In genomic region chr12:1882405-1882804, GRCh38 we compare ENCODE assay signal across 17 cellular contexts. TPM values are rescaled to one million over a fixed set of nuclear protein-coding genes. Genes with fewer than 3 reads are reported as not detected.
DNase-seq lines count a peak whose midpoint lies in the region; ATAC-seq and TF ChIP-seq lines count a peak whose summit lies in the region.
"Had no signal": no experiment of that assay in that cellular context is flagged by ENCODE, and none has a peak within 500 bp of the region (broad histone marks: within the 10 kb centered on the region; RNA-seq: fewer than 3 reads in every experiment).

No MANE protein-coding gene starts in this region.

- H3K36me3 Mint-ChIP-seq in activated CD8-positive, alpha-beta T cell treated with anti-CD3 and anti-CD28 coated beads, Interleukin-2, amount 10 ng/mL, durations not matched to agents 7 days and 5 days (ENCODE audit: low read depth): no peaks in the 10 kb centered on the region
- H3K36me3 Mint-ChIP-seq in activated CD8-positive, alpha-beta T cell treated with anti-CD3 and anti-CD28 coated beads for 36 hours (ENCODE audit: low read depth): no peaks in the 10 kb centered on the region
- no peaks in the 10 kb centered on the region for H3K36me3 Mint-ChIP-seq in osteocyte (ENCODE audit: unreplicated experiment)
- H3K36me3 Mint-ChIP-seq: CD8-positive, alpha-beta memory T cell had no signal

- no peaks in the 10 kb centered on the region for H3K4me1 Mint-ChIP-seq in activated CD8-positive, alpha-beta T cell treated with anti-CD3 and anti-CD28 coated beads, Interleukin-2, amount 10 ng/mL, durations not matched to agents 7 days and 5 days (ENCODE audit: low read depth)
- H3K4me1 Mint-ChIP-seq in activated CD8-positive, alpha-beta T cell treated with anti-CD3 and anti-CD28 coated beads for 36 hours (ENCODE audit: low read depth): no peaks in the 10 kb centered on the region
- no peaks in the 10 kb centered on the region for H3K4me1 Mint-ChIP-seq in osteocyte (ENCODE audit: unreplicated experiment)
- H3K4me1 Mint-ChIP-seq: B cell; CD8-positive, alpha-beta memory T cell had no signal

- no peaks in the 10 kb centered on the region for H3K27me3 ChIP-seq in H7 (ENCODE audit: control insufficient read depth, insufficient read depth, low read length)
- H3K27me3 ChIP-seq: BLaER1 treated with 17β-estradiol and CSF1 and Interleukin-3, amounts not matched to agents 10 nM and 100 nM had no signal

- no peaks in the 10 kb centered on the region for H3K36me3 ChIP-seq in H7 (replicated peaks; ENCODE audit: control insufficient read depth, insufficient read depth, low read length)

- no peaks in the 10 kb centered on the region for H3K9me3 Mint-ChIP-seq in activated CD8-positive, alpha-beta T cell treated with anti-CD3 and anti-CD28 coated beads, Interleukin-2, amount 10 ng/mL, durations not matched to agents 7 days and 5 days (ENCODE audit: insufficient read depth)
- H3K9me3 Mint-ChIP-seq in activated CD8-positive, alpha-beta T cell treated with anti-CD3 and anti-CD28 coated beads for 36 hours: no peaks in the 10 kb centered on the region
- no peaks in the 10 kb centered on the region for H3K9me3 Mint-ChIP-seq in osteocyte (ENCODE audit: unreplicated experiment)
- H3K9me3 Mint-ChIP-seq: CD8-positive, alpha-beta memory T cell; GM23338; H9 had no signal

- CTCF ChIA-PET in activated CD8-positive, alpha-beta T cell treated with anti-CD3 and anti-CD28 coated beads, Interleukin-2, amount 10 ng/mL, durations not matched to agents 7 days and 5 days (lab: Charles Lee): no interaction called here
- CTCF ChIA-PET in activated CD8-positive, alpha-beta T cell treated with anti-CD3 and anti-CD28 coated beads for 36 hours (lab: Charles Lee): no interaction called here

- no peak overlapping the region for H3K4me3 Mint-ChIP-seq in activated CD8-positive, alpha-beta T cell treated with anti-CD3 and anti-CD28 coated beads, Interleukin-2, amount 10 ng/mL, durations not matched to agents 7 days and 5 days
- no peak overlapping the region for H3K4me3 Mint-ChIP-seq in activated CD8-positive, alpha-beta T cell treated with anti-CD3 and anti-CD28 coated beads for 36 hours
- H3K4me3 Mint-ChIP-seq in osteocyte (ENCODE audit: unreplicated experiment): no peak overlapping the region
- H3K4me3 Mint-ChIP-seq: B cell; CD8-positive, alpha-beta memory T cell; GM23338; H9 had no signal

- H3K27ac Mint-ChIP-seq in activated CD8-positive, alpha-beta T cell treated with anti-CD3 and anti-CD28 coated beads, Interleukin-2, amount 10 ng/mL, durations not matched to agents 7 days and 5 days: no peak overlapping the region
- H3K27ac Mint-ChIP-seq in activated CD8-positive, alpha-beta T cell treated with anti-CD3 and anti-CD28 coated beads for 36 hours: no peak overlapping the region
- no peak overlapping the region for H3K27ac Mint-ChIP-seq in osteocyte (ENCODE audit: unreplicated experiment)
- H3K27ac Mint-ChIP-seq: B cell, GM23338, H9 had no signal

- H3K27me3 Mint-ChIP-seq in activated CD8-positive, alpha-beta T cell treated with anti-CD3 and anti-CD28 coated beads, Interleukin-2, amount 10 ng/mL, durations not matched to agents 7 days and 5 days (ENCODE audit: low read depth): no peaks in the 10 kb centered on the region
- H3K27me3 Mint-ChIP-seq in activated CD8-positive, alpha-beta T cell treated with anti-CD3 and anti-CD28 coated beads for 36 hours: no peaks in the 10 kb centered on the region
- peaks cover 43% of the 10 kb centered on the region for H3K27me3 Mint-ChIP-seq in osteocyte (ENCODE audit: unreplicated experiment)

- H3K4me3 ChIP-seq in H7 (ENCODE audit: insufficient read depth, low read depth, low read length) (no peak overlapping the region), coronary artery (no peak overlapping the region)
- H3K4me3 ChIP-seq: BLaER1 treated with 17β-estradiol and CSF1 and Interleukin-3, amounts not matched to agents 10 nM and 100 nM; GM23338 had no signal

- POLR2A ChIA-PET in activated CD8-positive, alpha-beta T cell treated with anti-CD3 and anti-CD28 coated beads, Interleukin-2, amount 10 ng/mL, durations not matched to agents 7 days and 5 days (lab: Charles Lee): no interaction called here
- POLR2A ChIA-PET in activated CD8-positive, alpha-beta T cell treated with anti-CD3 and anti-CD28 coated beads for 36 hours (lab: Charles Lee): interaction anchor here (0.7 kb wide), 1 partner anchor 261 kb away, joined by 4 read pairs; no protein-coding TSS in a partner anchor

- DNase-seq in activated CD8-positive, alpha-beta T cell treated with anti-CD3 and anti-CD28 coated beads, Interleukin-2, amount 10 ng/mL, durations not matched to agents 7 days and 5 days: peak; percentile 13
- no peak for DNase-seq in activated CD8-positive, alpha-beta T cell treated with anti-CD3 and anti-CD28 coated beads for 36 hours
- DNase-seq in H7: peak; percentile 7
- peak; percentile 45 for DNase-seq in coronary artery (ENCODE audit: low spot score)
- DNase-seq in osteocyte (ENCODE audit: extremely low spot score, unreplicated experiment): peak; percentile 48
- DNase-seq in SHP77 treated with DMSO at 0.1 percent for 48 hours (lab: John Stamatoyannopoulos, UW): no peak
- DNase-seq: CD8-positive, alpha-beta memory T cell; COR-L47; DMS 273 treated with DMSO at 0.1 percent for 48 hours; DMS53; DND-41; H9 had no signal

- no peak for ATAC-seq in activated CD8-positive, alpha-beta T cell treated with anti-CD3 and anti-CD28 coated beads, Interleukin-2, amount 10 ng/mL, durations not matched to agents 7 days and 5 days
- no peak for ATAC-seq in activated CD8-positive, alpha-beta T cell treated with anti-CD3 and anti-CD28 coated beads for 36 hours
- ATAC-seq in HG02870 (IDR thresholded peaks at IDR 0.05; ENCODE audit: unreplicated experiment): no peak
- ATAC-seq: GM23338 had no signal

- H3K27ac ChIP-seq in coronary artery: no peak overlapping the region
- H3K27ac ChIP-seq: BLaER1 treated with 17β-estradiol and CSF1 and Interleukin-3, amounts not matched to agents 10 nM and 100 nM had no signal

- intact Hi-C loops in activated CD8-positive, alpha-beta T cell treated with anti-CD3 and anti-CD28 coated beads for 36 hours (cut with micrococcal nuclease): no loop called here

- no peak for TF ChIP-seq CTCF in activated CD8-positive, alpha-beta T cell treated with anti-CD3 and anti-CD28 coated beads for 36 hours (IDR thresholded peaks at IDR 0.05)
- TF ChIP-seq CTCF in coronary artery (IDR thresholded peaks at IDR 0.05) (no peak), osteocyte (IDR thresholded peaks at IDR 0.05) (no peak)

RNA-seq across cellular contexts. Expression of gene CACNA2D4, which starts 36.0 kb away (rescaled TPM):
- total RNA-seq in activated CD8-positive, alpha-beta T cell treated with anti-CD3 and anti-CD28 coated beads, Interleukin-2, amount 10 ng/mL, durations not matched to agents 7 days and 5 days: 1 to 10 TPM; 6.8 to 7.0 TPM
- total RNA-seq in activated CD8-positive, alpha-beta T cell treated with anti-CD3 and anti-CD28 coated beads for 36 hours: 1 to 10 TPM; 4.2 to 4.3 TPM
- 0.03 and 0.22 TPM in 2 replicates for total RNA-seq in H7 (2014; rRNA removed; shearing (Covaris generic))
- not detected in 2 replicates for total RNA-seq in osteocyte
- total RNA-seq: A172 had no signal

Comparison
In these comparisons a context has a peak if more than half of its experiments do, and no peak if none do; other contexts are left out.
1. DNase-seq: peak in activated CD8-positive, alpha-beta T cell treated with anti-CD3 and anti-CD28 coated beads, Interleukin-2, amount 10 ng/mL, durations not matched to agents 7 days and 5 days (single experiment), H7 (single experiment), coronary artery (single experiment) and osteocyte (single experiment); none in activated CD8-positive, alpha-beta T cell treated with anti-CD3 and anti-CD28 coated beads for 36 hours (single experiment) and SHP77 treated with DMSO at 0.1 percent for 48 hours (single experiment).